20 cellular contexts compared by ENCODE assay signal in the genomic region with DNA sequence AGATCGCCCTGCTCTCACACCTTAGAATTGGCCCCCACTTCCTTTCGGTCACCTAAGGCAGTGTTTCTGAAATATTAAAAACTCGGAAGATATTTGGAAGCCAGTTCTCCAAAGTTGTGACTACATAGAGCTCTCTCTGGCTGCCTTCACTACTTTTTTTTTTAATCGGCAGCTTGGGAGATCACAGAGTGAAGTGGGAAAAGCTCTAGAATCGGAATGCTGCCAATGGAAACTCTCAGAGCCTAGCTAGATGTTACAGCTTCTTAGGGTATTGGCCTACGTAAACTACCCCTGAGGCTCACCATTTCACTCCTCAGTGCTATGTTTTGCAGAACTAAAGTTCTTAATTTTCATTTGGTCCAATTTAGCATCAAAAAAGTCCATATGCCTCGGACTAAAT.
"Had no signal": no experiment of that assay in that cellular context is flagged by ENCODE, and none has a peak within 500 bp of the region (broad histone marks: within the 10 kb centered on the region; RNA-seq: fewer than 3 reads in every experiment).

No MANE protein-coding gene starts in this region.

- H3K9me3 Mint-ChIP-seq: dendritic cell treated with granulocyte-macrophage colony-stimulating factor and Interleukin-4, amounts not matched to agents 40 ng/mL and 50 ng/mL, for 4 days; effector memory CD8-positive, alpha-beta T cell; natural killer cell; neural crest cell; stimulated activated effector memory CD8-positive, alpha-beta T cell treated with anti-CD3 and anti-CD28 coated beads, Interleukin-12 subunit alpha, Interleukin-12 subunit beta, amount 100 ng/mL, for 72 hours; type B pancreatic cell had no signal

- H3K27me3 Mint-ChIP-seq: dendritic cell treated with granulocyte-macrophage colony-stimulating factor and Interleukin-4, amounts not matched to agents 40 ng/mL and 50 ng/mL, for 4 days; effector memory CD8-positive, alpha-beta T cell; type B pancreatic cell had no signal

- H3K27ac ChIP-seq: gastroesophageal sphincter, hepatocyte, suprapubic skin had no signal

- H3K36me3 ChIP-seq: thyroid gland had no signal

- H3K9me3 ChIP-seq: esophagus squamous epithelium, gastroesophageal sphincter, suprapubic skin, thyroid gland had no signal

- H3K27me3 ChIP-seq: esophagus squamous epithelium, gastroesophageal sphincter, hepatocyte, suprapubic skin, thyroid gland had no signal

- H3K4me2 ChIP-seq: hepatocyte, smooth muscle cell had no signal

- DNase-seq: effector memory CD8-positive, alpha-beta T cell; esophagus squamous epithelium; foreskin fibroblast; glutamatergic neuron; kidney; left colon; natural killer cell; posterior cingulate gyrus; stimulated activated CD4-positive, alpha-beta T cell treated with anti-CD3 and anti-CD28 coated beads, Interleukin-4, amount 100 ng/mL, for 1 hour; stimulated activated CD8-positive, alpha-beta memory T cell treated with anti-CD3 and anti-CD28 coated beads, Interleukin-4, amount 100 ng/mL, for 48 hours; stimulated activated naive CD8-positive, alpha-beta T cell treated with anti-CD3 and anti-CD28 coated beads, Interleukin-15, Interleukin-2, amounts not matched to agents 100 U/mL and 50 U/mL, for 24 hours had no signal

- H3K4me1 ChIP-seq: gastroesophageal sphincter, suprapubic skin had no signal

- H3K27ac Mint-ChIP-seq: dendritic cell treated with granulocyte-macrophage colony-stimulating factor and Interleukin-4, amounts not matched to agents 40 ng/mL and 50 ng/mL, for 4 days; effector memory CD8-positive, alpha-beta T cell; natural killer cell; stimulated activated effector memory CD8-positive, alpha-beta T cell treated with anti-CD3 and anti-CD28 coated beads, Interleukin-12 subunit alpha, Interleukin-12 subunit beta, amount 100 ng/mL, for 72 hours; type B pancreatic cell had no signal

- H3K4me1 Mint-ChIP-seq: stimulated activated effector memory CD8-positive, alpha-beta T cell treated with anti-CD3 and anti-CD28 coated beads, Interleukin-12 subunit alpha, Interleukin-12 subunit beta, amount 100 ng/mL, for 72 hours had no signal

- H2AFZ ChIP-seq: hepatocyte had no signal

- H3K4me3 ChIP-seq: esophagus squamous epithelium, gastroesophageal sphincter, hepatocyte, smooth muscle cell, suprapubic skin, thyroid gland had no signal

- ATAC-seq: effector memory CD8-positive, alpha-beta T cell; gastroesophageal sphincter; left colon; natural killer cell; stimulated activated effector memory CD8-positive, alpha-beta T cell treated with anti-CD3 and anti-CD28 coated beads, Interleukin-12 subunit alpha, Interleukin-12 subunit beta, amount 100 ng/mL, for 72 hours; stimulated activated naive CD8-positive, alpha-beta T cell treated with anti-CD3 and anti-CD28 coated beads, Interleukin-15, Interleukin-2, amounts not matched to agents 100 U/mL and 50 U/mL, for 24 hours had no signal

- H3K79me2 ChIP-seq: hepatocyte had no signal

- H3K4me3 Mint-ChIP-seq: dendritic cell treated with granulocyte-macrophage colony-stimulating factor and Interleukin-4, amounts not matched to agents 40 ng/mL and 50 ng/mL, for 4 days; effector memory CD8-positive, alpha-beta T cell; natural killer cell; neural crest cell; stimulated activated effector memory CD8-positive, alpha-beta T cell treated with anti-CD3 and anti-CD28 coated beads, Interleukin-12 subunit alpha, Interleukin-12 subunit beta, amount 100 ng/mL, for 72 hours; type B pancreatic cell had no signal
